Comparison of ENCODE assay signal across 8 cellular contexts in genomic region chr13:21849323-21849722, GRCh38.
DNase-seq lines count a peak whose midpoint lies in the region; ATAC-seq and TF ChIP-seq lines count a peak whose summit lies in the region.

No MANE protein-coding gene starts in this region.

- peak overlapping the region; percentile 66 for H3K27ac Mint-ChIP-seq in Calu3 (ENCODE audit: unreplicated experiment)

- ATAC-seq in GM18870 (IDR thresholded peaks at IDR 0.05; ENCODE audit: unreplicated experiment) (peak; percentile 96), HG03432 (IDR thresholded peaks at IDR 0.05; ENCODE audit: unreplicated experiment) (peak; percentile 85), Panc1 (no peak), esophagus mucosa (peak; percentile 50)

- H3K9me3 ChIP-seq in Panc1 (ENCODE audit: control insufficient read depth, insufficient read depth, low read depth, low read length) = no peaks in the 10 kb centered on the region

- H3K4me1 Mint-ChIP-seq in Calu3 (ENCODE audit: low read depth, unreplicated experiment) = peaks cover 29% of the 10 kb centered on the region

- POLR2A ChIA-PET in Panc1 (lab: Charles Lee) = no interaction called here

- no peaks in the 10 kb centered on the region for H3K27me3 Mint-ChIP-seq in Calu3 (ENCODE audit: unreplicated experiment)

- intact Hi-C loops in Calu3 (cut with micrococcal nuclease; ENCODE audit: unreplicated experiment) (no loop called here), Panc1 (cut with micrococcal nuclease; ENCODE audit: unreplicated experiment) (no loop called here)

- no peak overlapping the region for H3K27ac ChIP-seq in Panc1 (ENCODE audit: low read length)

- BruUV-seq in Calu3 (replicated peaks; lab: Mats Ljungman, UMichigan) (no TSS peak), Panc1 (replicated peaks; lab: Mats Ljungman, UMichigan) (no TSS peak)

- H3K9me3 Mint-ChIP-seq in Calu3 (ENCODE audit: low read depth, unreplicated experiment) = peaks cover 6% of the 10 kb centered on the region

- no peaks in the 10 kb centered on the region for H3K4me1 ChIP-seq in Panc1 (ENCODE audit: control insufficient read depth, insufficient read depth, low read length)

- H3K27me3 ChIP-seq in Panc1 (ENCODE audit: control insufficient read depth, insufficient read depth, low read length) = no peaks in the 10 kb centered on the region

- no peak overlapping the region for H3K4me3 ChIP-seq in Panc1 (ENCODE audit: low read depth in 2 of 2, low read length in 2 of 2)

- in situ Hi-C loops in Panc1 (cut with HindIII; ENCODE audit: low pct_unique_long_range_greater_than_20kb, low sequenced_read_pairs) = no loop called here

- CTCF ChIA-PET in Calu3 (lab: Charles Lee) (interaction anchor here (1.0 kb wide), 2 partner anchors 11 to 211 kb away, joined by 3 to 7 read pairs; no protein-coding TSS in a partner anchor), Panc1 (lab: Charles Lee) (no interaction called here)

- no peaks in the 10 kb centered on the region for H3K36me3 Mint-ChIP-seq in Calu3 (ENCODE audit: insufficient read depth, unreplicated experiment)

- H3K36me3 ChIP-seq in Panc1 (ENCODE audit: control insufficient read depth, insufficient read depth, low read length) = no peaks in the 10 kb centered on the region

- DNase-seq in Calu3 (peak; percentile 14), Panc1 (ENCODE audit: low read depth, low spot score) (peak; percentile 2), renal cortical epithelial cell (ENCODE audit: low read depth) (peak; percentile 21), NCI-H446 treated with DMSO at 0.1 percent for 48 hours (lab: John Stamatoyannopoulos, UW) (no peak), D341Med (ENCODE audit: low spot score) (no peak)

- no peak overlapping the region for H3K4me3 Mint-ChIP-seq in Calu3 (ENCODE audit: low read depth, unreplicated experiment)

- TF ChIP-seq CTCF in Calu3 (IDR thresholded peaks at IDR 0.05; ENCODE audit: unreplicated experiment) (peak; percentile 46), Panc1 (IDR thresholded peaks at IDR 0.05) (peak; percentile 55)

Comparison
In these comparisons a context has a peak if more than half of its experiments do, and no peak if none do; other contexts are left out.
1. DNase-seq: peak in Calu3 (single experiment), Panc1 (single experiment) and renal cortical epithelial cell (single experiment); none in NCI-H446 treated with DMSO at 0.1 percent for 48 hours (single experiment) and D341Med (single experiment).